In the genomic region with DNA sequence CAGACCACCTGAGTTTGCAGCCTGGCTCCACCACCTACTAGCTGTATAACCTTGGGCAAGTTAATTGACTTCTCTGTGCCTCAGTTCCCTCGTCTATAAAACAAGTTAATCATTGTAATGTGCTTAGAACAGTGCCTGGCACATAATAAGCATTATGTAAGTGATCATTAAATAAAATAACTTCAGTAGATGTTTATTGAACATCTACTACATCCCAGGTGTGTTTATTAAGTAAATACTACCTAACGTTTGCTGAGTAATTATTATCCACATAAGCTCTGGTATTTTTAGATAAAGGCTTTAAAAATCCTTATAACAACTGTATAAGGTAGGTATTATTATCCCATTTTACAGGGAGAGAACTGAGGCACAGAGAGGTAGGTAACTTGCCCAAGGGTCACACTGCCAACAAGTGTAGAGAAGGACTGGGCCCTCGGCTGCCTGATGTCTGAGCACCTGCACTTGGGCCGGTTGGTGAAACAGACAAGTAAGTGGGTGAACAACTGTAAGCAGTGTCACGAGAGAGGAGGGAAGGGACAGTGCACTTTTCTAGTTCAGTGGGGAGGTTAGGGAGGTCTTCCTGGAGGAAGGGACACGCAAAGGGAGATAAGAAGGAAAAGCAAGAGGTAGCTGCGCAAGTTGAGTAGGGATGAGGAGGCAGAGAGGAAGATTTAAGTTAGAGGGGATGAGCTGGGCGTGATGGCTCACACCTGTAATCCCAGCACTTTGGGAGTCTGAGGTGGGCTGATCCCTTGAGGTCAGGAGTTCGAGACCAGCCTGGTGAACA, we compare ENCODE assay signal across 2 cellular contexts.
A peak's percentile ranks its signal among the peaks of the same experiment; 100 is the strongest.
TF ChIP-seq lines count a peak whose summit lies in the region.

No MANE protein-coding gene starts in this region.

TF ChIP-seq in HepG2, 621 proteins besides CTCF, POLR2A, EP300 and RAD21:
- no peak for TF ChIP-seq HNRNPL (IDR thresholded peaks at IDR 0.05; ENCODE audit: low read depth, low read length)
- TF ChIP-seq ZNF629 (CRISPR knock-in tag; conservative IDR thresholded peaks at IDR 0.05), result peak; percentile 55; the same call in 1 of the 2 replicates

TF ChIP-seq in K562, 482 proteins besides CTCF, POLR2A, EP300 and RAD21:
- TF ChIP-seq, protein P1, sequence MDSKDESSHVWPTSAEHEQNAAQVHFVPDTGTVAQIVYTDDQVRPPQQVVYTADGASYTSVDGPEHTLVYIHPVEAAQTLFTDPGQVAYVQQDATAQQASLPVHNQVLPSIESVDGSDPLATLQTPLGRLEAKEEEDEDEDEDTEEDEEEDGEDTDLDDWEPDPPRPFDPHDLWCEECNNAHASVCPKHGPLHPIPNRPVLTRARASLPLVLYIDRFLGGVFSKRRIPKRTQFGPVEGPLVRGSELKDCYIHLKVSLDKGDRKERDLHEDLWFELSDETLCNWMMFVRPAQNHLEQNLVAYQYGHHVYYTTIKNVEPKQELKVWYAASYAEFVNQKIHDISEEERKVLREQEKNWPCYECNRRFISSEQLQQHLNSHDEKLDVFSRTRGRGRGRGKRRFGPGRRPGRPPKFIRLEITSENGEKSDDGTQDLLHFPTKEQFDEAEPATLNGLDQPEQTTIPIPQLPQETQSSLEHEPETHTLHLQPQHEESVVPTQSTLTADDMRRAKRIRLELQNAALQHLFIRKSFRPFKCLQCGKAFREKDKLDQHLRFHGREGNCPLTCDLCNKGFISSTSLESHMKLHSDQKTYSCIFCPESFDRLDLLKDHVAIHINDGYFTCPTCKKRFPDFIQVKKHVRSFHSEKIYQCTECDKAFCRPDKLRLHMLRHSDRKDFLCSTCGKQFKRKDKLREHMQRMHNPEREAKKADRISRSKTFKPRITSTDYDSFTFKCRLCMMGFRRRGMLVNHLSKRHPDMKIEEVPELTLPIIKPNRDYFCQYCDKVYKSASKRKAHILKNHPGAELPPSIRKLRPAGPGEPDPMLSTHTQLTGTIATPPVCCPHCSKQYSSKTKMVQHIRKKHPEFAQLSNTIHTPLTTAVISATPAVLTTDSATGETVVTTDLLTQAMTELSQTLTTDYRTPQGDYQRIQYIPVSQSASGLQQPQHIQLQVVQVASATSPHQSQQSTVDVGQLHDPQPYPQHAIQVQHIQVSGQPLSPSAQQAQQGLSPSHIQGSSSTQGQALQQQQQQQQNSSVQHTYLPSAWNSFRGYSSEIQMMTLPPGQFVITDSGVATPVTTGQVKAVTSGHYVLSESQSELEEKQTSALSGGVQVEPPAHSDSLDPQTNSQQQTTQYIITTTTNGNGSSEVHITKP (IDR thresholded peaks at IDR 0.05; ENCODE audit: partially characterized antibody), result peak; percentile 37
- TF ChIP-seq BCOR (IDR thresholded peaks at IDR 0.05), result peak; percentile 58
- TF ChIP-seq, protein P2, sequence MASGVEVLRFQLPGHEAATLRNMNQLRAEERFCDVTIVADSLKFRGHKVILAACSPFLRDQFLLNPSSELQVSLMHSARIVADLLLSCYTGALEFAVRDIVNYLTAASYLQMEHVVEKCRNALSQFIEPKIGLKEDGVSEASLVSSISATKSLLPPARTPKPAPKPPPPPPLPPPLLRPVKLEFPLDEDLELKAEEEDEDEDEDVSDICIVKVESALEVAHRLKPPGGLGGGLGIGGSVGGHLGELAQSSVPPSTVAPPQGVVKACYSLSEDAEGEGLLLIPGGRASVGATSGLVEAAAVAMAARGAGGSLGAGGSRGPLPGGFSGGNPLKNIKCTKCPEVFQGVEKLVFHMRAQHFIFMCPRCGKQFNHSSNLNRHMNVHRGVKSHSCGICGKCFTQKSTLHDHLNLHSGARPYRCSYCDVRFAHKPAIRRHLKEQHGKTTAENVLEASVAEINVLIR (CRISPR knock-in tag; IDR thresholded peaks at IDR 0.05), result no peak
- peak; percentile 81 for TF ChIP-seq ZFP36 (IDR thresholded peaks at IDR 0.05; ENCODE audit: low read depth, low read length, partially characterized antibody)
- no peak for TF ChIP-seq MYBL2 (IDR thresholded peaks at IDR 0.05; ENCODE audit: low read depth)
- TF ChIP-seq MYBL2 (CRISPR knock-in tag; IDR thresholded peaks at IDR 0.05; ENCODE audit: borderline replicate concordance), result no peak
- TF ChIP-seq ZNF436 (CRISPR knock-in tag; IDR thresholded peaks at IDR 0.05), result peak; percentile 18; the same call in 1 of the 2 replicates
- 0 out of 2 replicates have a peak, but pooled peaks have one; percentile 35 for TF ChIP-seq HDAC2 (IDR thresholded peaks at IDR 0.05)
